Comparison of ENCODE assay signal across 1 cellular context in the genomic region with DNA sequence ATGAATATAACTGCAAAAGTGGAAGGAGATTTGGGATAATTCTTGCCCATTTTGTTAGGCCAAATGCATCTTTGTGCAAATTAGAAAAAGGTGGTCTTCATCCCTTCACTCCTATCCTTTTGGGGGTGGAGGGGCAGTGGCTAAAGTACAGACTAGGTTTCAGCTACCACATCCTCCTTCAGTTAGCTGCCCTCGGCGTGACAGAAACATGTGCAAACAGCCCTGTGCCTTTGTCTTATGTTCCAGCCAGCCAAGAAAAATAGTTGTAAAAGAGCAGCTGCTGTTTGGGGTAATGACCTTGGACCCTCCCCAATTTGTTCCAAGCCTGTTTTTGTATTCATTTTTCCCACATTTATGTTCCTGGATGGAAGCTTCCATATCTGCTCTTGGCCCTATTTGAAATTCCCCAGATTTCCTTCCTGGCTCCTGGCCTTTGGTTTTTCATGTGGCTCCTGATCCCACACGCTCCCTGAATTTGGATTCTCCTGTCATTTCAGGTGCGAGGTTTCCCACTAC.
TF ChIP-seq lines count a peak whose summit lies in the region.

No MANE protein-coding gene starts in this region.

TF ChIP-seq in HepG2, 621 proteins besides CTCF, POLR2A, EP300 and RAD21 (continued from another document and continues in another):
- TF ChIP-seq, protein P1, sequence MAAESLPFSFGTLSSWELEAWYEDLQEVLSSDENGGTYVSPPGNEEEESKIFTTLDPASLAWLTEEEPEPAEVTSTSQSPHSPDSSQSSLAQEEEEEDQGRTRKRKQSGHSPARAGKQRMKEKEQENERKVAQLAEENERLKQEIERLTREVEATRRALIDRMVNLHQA (CRISPR knock-in tag; IDR thresholded peaks at IDR 0.05): no peak
- TF ChIP-seq NBN (conservative IDR thresholded peaks at IDR 0.05): no peak
- no peak for TF ChIP-seq ZNF788 (CRISPR knock-in tag; IDR thresholded peaks at IDR 0.05; ENCODE audit: borderline replicate concordance)
- no peak for TF ChIP-seq ZBTB3 (CRISPR knock-in tag; IDR thresholded peaks at IDR 0.05; ENCODE audit: borderline replicate concordance, low read depth)
- no peak for TF ChIP-seq ELF1 (CRISPR knock-in tag; IDR thresholded peaks at IDR 0.05)
- TF ChIP-seq THAP9 (CRISPR knock-in tag; IDR thresholded peaks at IDR 0.05; ENCODE audit: borderline replicate concordance): no peak
- TF ChIP-seq ZBTB49 (CRISPR knock-in tag; IDR thresholded peaks at IDR 0.05; ENCODE audit: borderline replicate concordance): no peak
- TF ChIP-seq, protein P2, sequence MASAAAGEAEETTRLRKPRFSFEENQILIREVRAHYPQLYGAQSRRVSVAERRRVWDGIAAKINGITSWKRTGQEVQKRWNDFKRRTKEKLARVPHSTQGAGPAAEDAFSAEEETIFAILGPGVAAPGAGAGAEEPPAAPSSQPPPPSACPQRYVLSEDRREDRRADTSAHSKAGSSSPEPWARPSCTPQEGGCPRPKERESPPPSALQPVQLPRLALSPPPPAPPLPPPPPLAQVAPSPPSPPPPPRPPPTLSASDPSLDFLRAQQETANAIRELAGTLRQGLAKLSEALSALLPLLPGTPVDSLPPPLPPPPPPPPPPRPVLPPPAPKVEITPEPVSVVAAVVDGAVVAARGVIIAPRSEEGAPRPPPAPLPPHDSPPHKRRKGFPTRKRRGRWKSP (CRISPR knock-in tag; IDR thresholded peaks at IDR 0.05): 0 out of 2 replicates have a peak, but pooled peaks have one; percentile 60
- TF ChIP-seq, protein P3, sequence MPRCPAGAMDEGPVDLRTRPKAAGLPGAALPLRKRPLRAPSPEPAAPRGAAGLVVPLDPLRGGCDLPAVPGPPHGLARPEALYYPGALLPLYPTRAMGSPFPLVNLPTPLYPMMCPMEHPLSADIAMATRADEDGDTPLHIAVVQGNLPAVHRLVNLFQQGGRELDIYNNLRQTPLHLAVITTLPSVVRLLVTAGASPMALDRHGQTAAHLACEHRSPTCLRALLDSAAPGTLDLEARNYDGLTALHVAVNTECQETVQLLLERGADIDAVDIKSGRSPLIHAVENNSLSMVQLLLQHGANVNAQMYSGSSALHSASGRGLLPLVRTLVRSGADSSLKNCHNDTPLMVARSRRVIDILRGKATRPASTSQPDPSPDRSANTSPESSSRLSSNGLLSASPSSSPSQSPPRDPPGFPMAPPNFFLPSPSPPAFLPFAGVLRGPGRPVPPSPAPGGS (CRISPR knock-in tag; IDR thresholded peaks at IDR 0.05): no peak
- TF ChIP-seq ZNF629 (CRISPR knock-in tag; conservative IDR thresholded peaks at IDR 0.05): no peak
- no peak for TF ChIP-seq ZNF124 (CRISPR knock-in tag; IDR thresholded peaks at IDR 0.05)
- no peak for TF ChIP-seq POLR2AphosphoS2 (IDR thresholded peaks at IDR 0.05; ENCODE audit: low read depth, low read length)
- no peak for TF ChIP-seq KAT2B (IDR thresholded peaks at IDR 0.05; ENCODE audit: borderline replicate concordance, low read depth, low read length)
- TF ChIP-seq PHF5A (CRISPR knock-in tag; IDR thresholded peaks at IDR 0.05; ENCODE audit: low read depth, unreplicated experiment): no peak
- TF ChIP-seq LRRFIP1 (CRISPR knock-in tag; conservative IDR thresholded peaks at IDR 0.05): no peak
- no peak for TF ChIP-seq ZNF530 (CRISPR knock-in tag; IDR thresholded peaks at IDR 0.05; ENCODE audit: low read depth)
- no peak for TF ChIP-seq MIER3 (CRISPR knock-in tag; IDR thresholded peaks at IDR 0.05; ENCODE audit: borderline replicate concordance)
- TF ChIP-seq ATF7 (IDR thresholded peaks at IDR 0.05): no peak
- TF ChIP-seq ATF7 (CRISPR knock-in tag; IDR thresholded peaks at IDR 0.05): no peak
- TF ChIP-seq ZNF589 (CRISPR knock-in tag; conservative IDR thresholded peaks at IDR 0.05): no peak
- no peak for TF ChIP-seq GRHL1 (CRISPR knock-in tag; conservative IDR thresholded peaks at IDR 0.05)
- TF ChIP-seq ZNF496 (CRISPR knock-in tag; IDR thresholded peaks at IDR 0.05; ENCODE audit: insufficient replicate concordance): no peak
- TF ChIP-seq TOE1 (CRISPR knock-in tag; IDR thresholded peaks at IDR 0.05): no peak
- TF ChIP-seq CEBPG (CRISPR knock-in tag; IDR thresholded peaks at IDR 0.05): 0 out of 2 replicates have a peak, but pooled peaks have one; percentile 3
- no peak for TF ChIP-seq ATM (IDR thresholded peaks at IDR 0.05; ENCODE audit: borderline replicate concordance)
- no peak for TF ChIP-seq NPAS2 (CRISPR knock-in tag; IDR thresholded peaks at IDR 0.05; ENCODE audit: borderline replicate concordance)
- TF ChIP-seq, protein P4, sequence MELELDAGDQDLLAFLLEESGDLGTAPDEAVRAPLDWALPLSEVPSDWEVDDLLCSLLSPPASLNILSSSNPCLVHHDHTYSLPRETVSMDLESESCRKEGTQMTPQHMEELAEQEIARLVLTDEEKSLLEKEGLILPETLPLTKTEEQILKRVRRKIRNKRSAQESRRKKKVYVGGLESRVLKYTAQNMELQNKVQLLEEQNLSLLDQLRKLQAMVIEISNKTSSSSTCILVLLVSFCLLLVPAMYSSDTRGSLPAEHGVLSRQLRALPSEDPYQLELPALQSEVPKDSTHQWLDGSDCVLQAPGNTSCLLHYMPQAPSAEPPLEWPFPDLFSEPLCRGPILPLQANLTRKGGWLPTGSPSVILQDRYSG (CRISPR knock-in tag; IDR thresholded peaks at IDR 0.05): no peak
- no peak for TF ChIP-seq PHF20 (CRISPR knock-in tag; IDR thresholded peaks at IDR 0.05)
- no peak for TF ChIP-seq ZNF724P (CRISPR knock-in tag; IDR thresholded peaks at IDR 0.05; ENCODE audit: borderline replicate concordance)
- TF ChIP-seq ZUFSP (CRISPR knock-in tag; IDR thresholded peaks at IDR 0.05; ENCODE audit: borderline replicate concordance): no peak
- 0 out of 2 replicates have a peak, but pooled peaks have one; percentile 15 for TF ChIP-seq HDAC2 (CRISPR knock-in tag; IDR thresholded peaks at IDR 0.05)
- TF ChIP-seq ZNF891 (CRISPR knock-in tag; IDR thresholded peaks at IDR 0.05): no peak
- TF ChIP-seq SPEN (CRISPR knock-in tag; IDR thresholded peaks at IDR 0.05; ENCODE audit: low read depth): peak; percentile 27; the same call in 1 of the 2 replicates
- peak; percentile 61; the same call in 1 of the 2 replicates for TF ChIP-seq ZMAT3 (CRISPR knock-in tag; conservative IDR thresholded peaks at IDR 0.05)
- TF ChIP-seq DPF2 (CRISPR knock-in tag; IDR thresholded peaks at IDR 0.05; ENCODE audit: borderline replicate concordance, low read depth): no peak
- TF ChIP-seq RCOR2 (CRISPR knock-in tag; IDR thresholded peaks at IDR 0.05): 0 out of 2 replicates have a peak, but pooled peaks have one; percentile 44
- no peak for TF ChIP-seq ZNF841 (CRISPR knock-in tag; IDR thresholded peaks at IDR 0.05; ENCODE audit: borderline replicate concordance)
- no peak for TF ChIP-seq ATRX (CRISPR knock-in tag; IDR thresholded peaks at IDR 0.05; ENCODE audit: borderline replicate concordance)
- TF ChIP-seq MLX (CRISPR knock-in tag; IDR thresholded peaks at IDR 0.05): peak; percentile 49; the same call in 1 of the 2 replicates
- TF ChIP-seq ZNF253 (CRISPR knock-in tag; IDR thresholded peaks at IDR 0.05; ENCODE audit: borderline replicate concordance): no peak
- peak; percentile 77 for TF ChIP-seq SOX5 (CRISPR knock-in tag; IDR thresholded peaks at IDR 0.05; ENCODE audit: borderline replicate concordance)
